ENCODE assay signal across 2 cellular contexts in genomic region chrX:114500622-114501021, GRCh38.
TF ChIP-seq lines count a peak whose summit lies in the region.

No MANE protein-coding gene starts in this region.

TF ChIP-seq in SK-N-SH, 30 proteins besides CTCF, POLR2A, EP300 and RAD21:
- TF ChIP-seq ZBTB33 (IDR thresholded peaks at IDR 0.05; ENCODE audit: borderline replicate concordance, low read depth), result no peak
- no peak for TF ChIP-seq RXRA (IDR thresholded peaks at IDR 0.05; ENCODE audit: borderline replicate concordance, low read depth)
- no peak for TF ChIP-seq GABPA (IDR thresholded peaks at IDR 0.05; ENCODE audit: low read depth)
- no peak for TF ChIP-seq POLR2AphosphoS5 (IDR thresholded peaks at IDR 0.05; ENCODE audit: low read depth, low read length)
- no peak for TF ChIP-seq ELF1 (IDR thresholded peaks at IDR 0.05)
- TF ChIP-seq GATA2 (CRISPR knock-in tag; IDR thresholded peaks at IDR 0.05), result no peak
- no peak for TF ChIP-seq RCOR1 (IDR thresholded peaks at IDR 0.05; ENCODE audit: low read length)
- TF ChIP-seq TAF1 (IDR thresholded peaks at IDR 0.05; ENCODE audit: borderline replicate concordance, low read depth, low read length), result no peak
- TF ChIP-seq CHD2 (IDR thresholded peaks at IDR 0.05; ENCODE audit: low read length, partially characterized antibody), result no peak
- no peak for TF ChIP-seq FOSL2 (IDR thresholded peaks at IDR 0.05; ENCODE audit: borderline replicate concordance, low read depth)

TF ChIP-seq in SK-N-SH treated with all-trans-retinoic acid at 6 μM for 48 hours, 23 proteins besides CTCF, POLR2A, EP300 and RAD21 (continued from another document):
- TF ChIP-seq POU6F1 (CRISPR knock-in tag; IDR thresholded peaks at IDR 0.05; ENCODE audit: borderline replicate concordance, low read depth) (no peak), TSHZ2 (CRISPR knock-in tag; IDR thresholded peaks at IDR 0.05) (no peak), TCF4 (CRISPR knock-in tag; IDR thresholded peaks at IDR 0.05; ENCODE audit: borderline replicate concordance) (no peak), CSRNP3 (CRISPR knock-in tag; IDR thresholded peaks at IDR 0.05) (no peak), ZC3H10 (CRISPR knock-in tag; IDR thresholded peaks at IDR 0.05) (no peak), PPARA (CRISPR knock-in tag; IDR thresholded peaks at IDR 0.05; ENCODE audit: borderline replicate concordance) (no peak), TOX (CRISPR knock-in tag; IDR thresholded peaks at IDR 0.05; ENCODE audit: borderline replicate concordance) (no peak), SNAI2 (CRISPR knock-in tag; IDR thresholded peaks at IDR 0.05) (no peak), RARB (CRISPR knock-in tag; IDR thresholded peaks at IDR 0.05) (no peak), ISL1 (CRISPR knock-in tag; IDR thresholded peaks at IDR 0.05) (no peak), ZNF70 (CRISPR knock-in tag; IDR thresholded peaks at IDR 0.05) (no peak), ZFP30 (CRISPR knock-in tag; IDR thresholded peaks at IDR 0.05) (no peak), ARNTL (CRISPR knock-in tag; IDR thresholded peaks at IDR 0.05; ENCODE audit: borderline replicate concordance, low read depth) (no peak)
